In genomic region chr5:142176255-142176654, GRCh38 we compare ENCODE assay signal across 1 cellular context.
TF ChIP-seq lines count a peak whose summit lies in the region.

No MANE protein-coding gene starts in this region.

TF ChIP-seq in WTC11, 78 proteins besides CTCF, POLR2A, EP300 and RAD21 (continued from another document):
- TF ChIP-seq AR (CRISPR knock-in tag; IDR thresholded peaks at IDR 0.05) (no peak), ESRRA (CRISPR knock-in tag; IDR thresholded peaks at IDR 0.05; ENCODE audit: borderline replicate concordance) (no peak), E2F5 (CRISPR knock-in tag; IDR thresholded peaks at IDR 0.05) (no peak), CREM (CRISPR knock-in tag; IDR thresholded peaks at IDR 0.05) (no peak), ZMAT4 (CRISPR knock-in tag; IDR thresholded peaks at IDR 0.05) (no peak)
